ENCODE assay signal across 16 cellular contexts in the genomic region with DNA sequence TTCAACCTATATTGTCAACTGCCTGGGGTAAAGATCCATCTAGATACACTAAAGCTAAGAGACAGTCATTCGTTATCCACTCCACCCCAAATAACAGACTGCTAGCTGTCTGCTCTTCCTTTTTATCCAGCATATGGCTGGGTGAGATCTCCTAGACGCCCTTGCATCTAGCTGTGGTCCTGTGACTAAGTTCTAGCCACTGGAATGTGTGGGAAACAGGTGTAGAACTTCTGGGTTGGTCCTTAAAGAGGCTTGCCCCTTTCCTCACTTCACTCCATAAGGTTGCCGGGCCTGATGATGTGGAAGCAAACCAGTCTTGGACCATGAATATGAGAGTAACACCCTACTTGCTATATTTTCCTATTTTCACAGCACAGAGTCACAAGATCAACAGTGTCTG. TPM values are rescaled to one million over a fixed set of nuclear protein-coding genes. Genes with fewer than 3 reads are reported as not detected.
DNase-seq lines count a peak whose midpoint lies in the region; ATAC-seq and TF ChIP-seq lines count a peak whose summit lies in the region.
"Had no signal": no experiment of that assay in that cellular context is flagged by ENCODE, and none has a peak within 500 bp of the region (broad histone marks: within the 10 kb centered on the region; RNA-seq: fewer than 3 reads in every experiment).

No MANE protein-coding gene starts in this region.

- DNase-seq in NCI-H2171 treated with DMSO at 0.1 percent for 48 hours (lab: John Stamatoyannopoulos, UW) (peak; percentile 23), NCI-H2171 (lab: John Stamatoyannopoulos, UW) (no peak), Calu3 (no peak), RWPE1 (ENCODE audit: low spot score) (no peak)
- DNase-seq: 8988T; activated CD4-positive, CD25-positive, alpha-beta regulatory T cell; dermis blood vessel endothelial cell; erythroblast; stimulated activated CD4-positive, alpha-beta T cell treated with anti-CD3 and anti-CD28 coated beads, Interleukin-4, amount 100 ng/mL, for 1 hour had no signal

- H3K4me3 Mint-ChIP-seq in Calu3 (ENCODE audit: low read depth, unreplicated experiment) (no peak overlapping the region), brain (peak overlapping the region in 2 of 5 experiments; percentile 6 to 94), nephron (peak overlapping the region; percentile 1 to 95 (median 54))

- H3K27ac ChIP-seq in RWPE1: no peak overlapping the region
- H3K27ac ChIP-seq: BLaER1, parathyroid adenoma had no signal

- CTCF ChIA-PET in Calu3 (lab: Charles Lee): no interaction called here
- CTCF ChIA-PET in RWPE1 (lab: Yijun Ruan, JAX): no interaction called here

- BruUV-seq in Calu3 (replicated peaks; lab: Mats Ljungman, UMichigan): no TSS peak

- no peaks in the 10 kb centered on the region for H3K27me3 Mint-ChIP-seq in Calu3 (ENCODE audit: unreplicated experiment)
- no peaks in the 10 kb centered on the region for H3K27me3 Mint-ChIP-seq in brain
- no peaks in the 10 kb centered on the region for H3K27me3 Mint-ChIP-seq in nephron (ENCODE audit: low read depth)

- intact Hi-C loops in Calu3 (cut with micrococcal nuclease; ENCODE audit: unreplicated experiment): no loop called here

- no peak for TF ChIP-seq CTCF in Calu3 (IDR thresholded peaks at IDR 0.05; ENCODE audit: unreplicated experiment)
- no peak for TF ChIP-seq CTCF in brain (conservative IDR thresholded peaks at IDR 0.05)
- TF ChIP-seq CTCF in nephron (IDR thresholded peaks at IDR 0.05; ENCODE audit: unreplicated experiment in 3 of 3): no peak
- no peak for TF ChIP-seq CTCF in RWPE1 (conservative IDR thresholded peaks at IDR 0.05; ENCODE audit: low read depth)

- H3K4me1 Mint-ChIP-seq in Calu3 (ENCODE audit: low read depth, unreplicated experiment) (peaks cover 23% of the 10 kb centered on the region), brain (peaks cover 43% of the 10 kb centered on the region), nephron (peaks cover 40% of the 10 kb centered on the region)

- H3K27ac Mint-ChIP-seq in Calu3 (ENCODE audit: unreplicated experiment) (peak overlapping the region; percentile 33), brain (peak overlapping the region in 3 of 5 experiments; percentile 5 to 73 (median 57)), nephron (peak overlapping the region in 1 of 3 experiments; percentile 35)

- H3K9me3 Mint-ChIP-seq in Calu3 (ENCODE audit: low read depth, unreplicated experiment) (no peaks in the 10 kb centered on the region), brain (no peaks in the 10 kb centered on the region), nephron (no peaks in the 10 kb centered on the region)

- no peak for ATAC-seq in HG03108 (IDR thresholded peaks at IDR 0.05; ENCODE audit: unreplicated experiment)
- ATAC-seq in HG03439 (IDR thresholded peaks at IDR 0.05; ENCODE audit: unreplicated experiment): no peak
- ATAC-seq: left lobe of liver had no signal

- POLR2A ChIA-PET in RWPE1 (lab: Yijun Ruan, JAX; ENCODE audit: low non-redundant PET): no interaction called here

- H3K36me3 Mint-ChIP-seq in Calu3 (ENCODE audit: insufficient read depth, unreplicated experiment) (peaks cover 59% of the 10 kb centered on the region), brain (peaks cover 33% of the 10 kb centered on the region), nephron (ENCODE audit: low read depth) (peaks cover 28% of the 10 kb centered on the region)

RNA-seq across cellular contexts. Expression of gene COA5, which starts 3.2 kb away (rescaled TPM):
- 24.9 and 27.8 TPM in 2 replicates for total RNA-seq in Calu3 (2022)
- 28.3 TPM for polyA plus RNA-seq in brain (ENCODE audit: insufficient read depth, low read depth, low replicate concordance)

RNA-seq across cellular contexts. Expression of gene UNC50, which starts 3.3 kb away (rescaled TPM):
- 30.5 and 33.0 TPM in 2 replicates for total RNA-seq in Calu3 (2022)
- polyA plus RNA-seq in brain (ENCODE audit: insufficient read depth, low read depth, low replicate concordance): 28.5 TPM
